ENCODE assay signal across 11 cellular contexts in genomic region chr1:160494620-160495019, GRCh38. TPM values are rescaled to one million over a fixed set of nuclear protein-coding genes. Genes with fewer than 3 reads are reported as not detected.
A peak's percentile ranks its signal among the peaks of the same experiment; 100 is the strongest.
DNase-seq lines count a peak whose midpoint lies in the region; ATAC-seq and TF ChIP-seq lines count a peak whose summit lies in the region.
"Had no signal": no experiment of that assay in that cellular context is flagged by ENCODE, and none has a peak within 500 bp of the region (broad histone marks: within the 10 kb centered on the region; RNA-seq: fewer than 3 reads in every experiment).

No MANE protein-coding gene starts in this region.

- H3K4me1 ChIP-seq in OCI-LY1 (ENCODE audit: insufficient read depth, low read length, severe bottlenecking), result peaks cover 25% of the 10 kb centered on the region
- H3K4me1 ChIP-seq in smooth muscle cell (ENCODE audit: low read depth), result no peaks in the 10 kb centered on the region
- H3K4me1 ChIP-seq: ascending aorta had no signal

- H3K27ac Mint-ChIP-seq in natural killer cell, result peak overlapping the region in 1 of 2 donors; percentile 80
- no peak overlapping the region for H3K27ac Mint-ChIP-seq in activated T-helper 1 cell treated with anti-CD3 and anti-CD28 coated beads, Interleukin-12 subunit alpha, Interleukin-12 subunit beta, Interleukin-2, Interleukin-4 antibody, amounts not matched to agents 30 ng/mL and 10 ng/mL and 1 ng/mL, durations not matched to agents 14 hours and 24 hours and 36 hours
- H3K27ac Mint-ChIP-seq: activated CD4-positive, alpha-beta T cell treated with anti-CD3 and anti-CD28 coated beads, Interleukin-2, amount 10 ng/mL, durations not matched to agents 24 days and 14 days had no signal

- H3K4me3 Mint-ChIP-seq in natural killer cell, result no peak overlapping the region
- no peak overlapping the region for H3K4me3 Mint-ChIP-seq in activated T-helper 1 cell treated with anti-CD3 and anti-CD28 coated beads, Interleukin-12 subunit alpha, Interleukin-12 subunit beta, Interleukin-2, Interleukin-4 antibody, amounts not matched to agents 30 ng/mL and 10 ng/mL and 1 ng/mL, durations not matched to agents 14 hours and 24 hours and 36 hours
- H3K4me3 Mint-ChIP-seq: activated CD4-positive, alpha-beta T cell treated with anti-CD3 and anti-CD28 coated beads, Interleukin-2, amount 10 ng/mL, durations not matched to agents 24 days and 14 days had no signal

- H4K20me1 ChIP-seq in OCI-LY1 (ENCODE audit: insufficient read depth, low read length) (no peaks in the 10 kb centered on the region), smooth muscle cell (ENCODE audit: low read depth) (no peaks in the 10 kb centered on the region)

- no peak overlapping the region for H2AFZ ChIP-seq in OCI-LY1 (ENCODE audit: low read length)
- H2AFZ ChIP-seq in smooth muscle cell (ENCODE audit: low read depth), result no peak overlapping the region
- H2AFZ ChIP-seq: PC-9 had no signal

- H3K79me2 ChIP-seq in OCI-LY1 (ENCODE audit: insufficient read depth, low read length) (no peaks in the 10 kb centered on the region), smooth muscle cell (ENCODE audit: low read depth) (no peaks in the 10 kb centered on the region)

- H3K9me3 ChIP-seq in OCI-LY1 (ENCODE audit: low read length) (peaks cover 8% of the 10 kb centered on the region), smooth muscle cell (replicated peaks; ENCODE audit: low read depth) (no peaks in the 10 kb centered on the region)

- peak; percentile 52 for TF ChIP-seq CTCF in 22Rv1 (IDR thresholded peaks at IDR 0.05)
- peak; percentile 29; the same call in 1 of the 2 replicates for TF ChIP-seq CTCF in OCI-LY1 (IDR thresholded peaks at IDR 0.05; ENCODE audit: low read length)
- no peak for TF ChIP-seq CTCF in natural killer cell (IDR thresholded peaks at IDR 0.05)
- no peak for TF ChIP-seq CTCF in smooth muscle cell (IDR thresholded peaks at IDR 0.05; ENCODE audit: borderline replicate concordance, insufficient read depth, poor library complexity, severe bottlenecking)

- H3K9me2 ChIP-seq in OCI-LY1 (ENCODE audit: low read depth, low read length), result no peaks in the 10 kb centered on the region

- H3F3A ChIP-seq in OCI-LY1 (ENCODE audit: insufficient read depth, low read length), result no peaks in the 10 kb centered on the region
- H3F3A ChIP-seq in smooth muscle cell (ENCODE audit: low read depth), result no peaks in the 10 kb centered on the region

- H3K9ac ChIP-seq in OCI-LY1 (ENCODE audit: low read length), result no peak overlapping the region
- H3K9ac ChIP-seq in smooth muscle cell (ENCODE audit: low read depth), result no peak overlapping the region

- H3K27me3 ChIP-seq in OCI-LY1 (ENCODE audit: insufficient read depth, low read length), result no peaks in the 10 kb centered on the region
- H3K27me3 ChIP-seq in smooth muscle cell (ENCODE audit: low read depth), result no peaks in the 10 kb centered on the region
- H3K27me3 ChIP-seq: ascending aorta had no signal

- H3K4me1 Mint-ChIP-seq in natural killer cell, result peaks cover 33 to 35% of the 10 kb centered on the region in 2 donors
- H3K4me1 Mint-ChIP-seq in activated T-helper 1 cell treated with anti-CD3 and anti-CD28 coated beads, Interleukin-12 subunit alpha, Interleukin-12 subunit beta, Interleukin-2, Interleukin-4 antibody, amounts not matched to agents 30 ng/mL and 10 ng/mL and 1 ng/mL, durations not matched to agents 14 hours and 24 hours and 36 hours (ENCODE audit: low read depth), result peaks cover 25% of the 10 kb centered on the region

- H3K27me3 Mint-ChIP-seq in natural killer cell (ENCODE audit: low read depth in 2 of 2), result no peaks in the 10 kb centered on the region
- H3K27me3 Mint-ChIP-seq in activated T-helper 1 cell treated with anti-CD3 and anti-CD28 coated beads, Interleukin-12 subunit alpha, Interleukin-12 subunit beta, Interleukin-2, Interleukin-4 antibody, amounts not matched to agents 30 ng/mL and 10 ng/mL and 1 ng/mL, durations not matched to agents 14 hours and 24 hours and 36 hours (ENCODE audit: insufficient read depth), result no peaks in the 10 kb centered on the region
- H3K27me3 Mint-ChIP-seq: activated CD4-positive, alpha-beta T cell treated with anti-CD3 and anti-CD28 coated beads, Interleukin-2, amount 10 ng/mL, durations not matched to agents 24 days and 14 days had no signal

- H3K36me3 ChIP-seq in OCI-LY1 (ENCODE audit: insufficient read depth, low read length), result peaks cover 96% of the 10 kb centered on the region
- no peaks in the 10 kb centered on the region for H3K36me3 ChIP-seq in smooth muscle cell (ENCODE audit: low read depth)
- H3K36me3 ChIP-seq: ascending aorta had no signal

- intact Hi-C loops in natural killer cell (cut with micrococcal nuclease), result no loop called here
- intact Hi-C loops in activated T-helper 1 cell treated with anti-CD3 and anti-CD28 coated beads, Interleukin-12 subunit alpha, Interleukin-12 subunit beta, Interleukin-2, Interleukin-4 antibody, amounts not matched to agents 30 ng/mL and 10 ng/mL and 1 ng/mL, durations not matched to agents 14 hours and 24 hours and 36 hours (cut with micrococcal nuclease), result no loop called here

- peak; percentile 5 for DNase-seq in EL
- peak; percentile 12 to 49 for DNase-seq in erythroblast (lab: John Stamatoyannopoulos, UW)
- DNase-seq in natural killer cell, result no peak
- DNase-seq in activated T-helper 1 cell treated with anti-CD3 and anti-CD28 coated beads, Interleukin-12 subunit alpha, Interleukin-12 subunit beta, Interleukin-2, Interleukin-4 antibody, amounts not matched to agents 30 ng/mL and 10 ng/mL and 1 ng/mL, durations not matched to agents 14 hours and 24 hours and 36 hours (ENCODE audit: low spot score), result no peak
- DNase-seq in smooth muscle cell (lab: John Stamatoyannopoulos, UW; ENCODE audit: unreplicated experiment), result no peak
- no peak for DNase-seq in NCI-H1436 treated with DMSO at 0.1 percent for 48 hours (lab: John Stamatoyannopoulos, UW)
- DNase-seq: activated CD4-positive, alpha-beta T cell treated with anti-CD3 and anti-CD28 coated beads, Interleukin-2, amount 10 ng/mL, durations not matched to agents 24 days and 14 days; PC-9 had no signal

- no peak overlapping the region for H3K27ac ChIP-seq in 22Rv1
- no peak overlapping the region for H3K27ac ChIP-seq in OCI-LY1 (ENCODE audit: low read depth, low read length, poor library complexity, severe bottlenecking)
- H3K27ac ChIP-seq in smooth muscle cell (ENCODE audit: low read depth), result no peak overlapping the region
- H3K27ac ChIP-seq: ascending aorta, PC-9 had no signal

- H3K9me3 Mint-ChIP-seq in natural killer cell, result no peaks in the 10 kb centered on the region
- peaks cover 16% of the 10 kb centered on the region for H3K9me3 Mint-ChIP-seq in activated T-helper 1 cell treated with anti-CD3 and anti-CD28 coated beads, Interleukin-12 subunit alpha, Interleukin-12 subunit beta, Interleukin-2, Interleukin-4 antibody, amounts not matched to agents 30 ng/mL and 10 ng/mL and 1 ng/mL, durations not matched to agents 14 hours and 24 hours and 36 hours

- no peak for TF ChIP-seq POLR2A in erythroblast (IDR thresholded peaks at IDR 0.05; ENCODE audit: low read length)

- ATAC-seq in natural killer cell, result no peak

- no peak overlapping the region for H3K4me2 ChIP-seq in OCI-LY1 (ENCODE audit: low read length)
- H3K4me2 ChIP-seq in smooth muscle cell, result no peak overlapping the region
- H3K4me2 ChIP-seq: PC-9 had no signal

- 78% methylated on average over 3 of the region's 3 CpGs for WGBS in smooth muscle cell (ENCODE audit: low lambda C conversion rate)

- H3K36me3 Mint-ChIP-seq in natural killer cell, result peaks cover 32% of the 10 kb centered on the region
- peaks cover 46% of the 10 kb centered on the region for H3K36me3 Mint-ChIP-seq in activated T-helper 1 cell treated with anti-CD3 and anti-CD28 coated beads, Interleukin-12 subunit alpha, Interleukin-12 subunit beta, Interleukin-2, Interleukin-4 antibody, amounts not matched to agents 30 ng/mL and 10 ng/mL and 1 ng/mL, durations not matched to agents 14 hours and 24 hours and 36 hours (ENCODE audit: low read depth)

- H3K4me3 ChIP-seq in OCI-LY1 (ENCODE audit: low read depth, low read length, poor library complexity, severe bottlenecking) (no peak overlapping the region), smooth muscle cell (no peak overlapping the region)
- H3K4me3 ChIP-seq: ascending aorta, PC-9 had no signal

RNA-seq across cellular contexts. Expression of gene SLAMF6, which starts 28.4 kb away (rescaled TPM):
- 10 to 100 TPM; 66.7 to 88.2 (median 68.1) TPM for total RNA-seq in natural killer cell
- total RNA-seq in activated T-helper 1 cell treated with anti-CD3 and anti-CD28 coated beads, Interleukin-12 subunit alpha, Interleukin-12 subunit beta, Interleukin-2, Interleukin-4 antibody, amounts not matched to agents 30 ng/mL and 10 ng/mL and 1 ng/mL, durations not matched to agents 14 hours and 24 hours and 36 hours, result 46.8 and 50.1 TPM in 2 replicates
- not detected in 2 replicates for total RNA-seq in smooth muscle cell
- polyA plus RNA-seq in smooth muscle cell, result not detected in 2 replicates
- total RNA-seq: ascending aorta, PC-9 had no signal

Comparison
In these comparisons a context has a peak if more than half of its experiments do, and no peak if none do; other contexts are left out.
1. CTCF ChIP-seq: peak in 22Rv1 (single experiment) and OCI-LY1 (single experiment); none in natural killer cell (single experiment) and smooth muscle cell (single experiment).
2. DNase-seq: peak in EL (single experiment) and erythroblast (2 of 2); none in natural killer cell (single experiment), activated T-helper 1 cell treated with anti-CD3 and anti-CD28 coated beads, Interleukin-12 subunit alpha, Interleukin-12 subunit beta, Interleukin-2, Interleukin-4 antibody, amounts not matched to agents 30 ng/mL and 10 ng/mL and 1 ng/mL, durations not matched to agents 14 hours and 24 hours and 36 hours (single experiment), smooth muscle cell (single experiment) and NCI-H1436 treated with DMSO at 0.1 percent for 48 hours (single experiment).
3. RNA of gene SLAMF6, which starts 28.4 kb away (total RNA-seq): 66.7 to 88.2 TPM in natural killer cell and 46.8 to 50.1 TPM in activated T-helper 1 cell treated with anti-CD3 and anti-CD28 coated beads, Interleukin-12 subunit alpha, Interleukin-12 subunit beta, Interleukin-2, Interleukin-4 antibody, amounts not matched to agents 30 ng/mL and 10 ng/mL and 1 ng/mL, durations not matched to agents 14 hours and 24 hours and 36 hours; not detected in smooth muscle cell; every median in the first group is over 10 times any median in the second.